ENCODE assay signal across 8 cellular contexts in genomic region chr17:14737984-14738651, GRCh38.
DNase-seq lines count a peak whose midpoint lies in the region; ATAC-seq, FAIRE-seq and TF ChIP-seq lines count a peak whose summit lies in the region.

No MANE protein-coding gene starts in this region.

- no peak overlapping the region for H3K9ac ChIP-seq in K562 (ENCODE audit: insufficient read depth in 1 of 2, low read depth in 2 of 2, low read length in 2 of 2)

- 4% methylated on average over 8 of the region's 12 CpGs for WGBS in K562 (ENCODE audit: insufficient coverage, low coverage, missing lambda C conversion rate)
- WGBS in right lobe of liver (ENCODE audit: insufficient coverage, low coverage, low lambda C conversion rate, missing lambda C conversion rate): 14% methylated on average over 10 of the region's 12 CpGs

- no peak for TF ChIP-seq RAD21 in K562 (CRISPR knock-in tag; conservative IDR thresholded peaks at IDR 0.05 in 1 of 2, IDR thresholded peaks at IDR 0.05 in 1 of 2)

- CTCF ChIA-PET in K562 (lab: Yijun Ruan, JAX; ENCODE audit: low intra/inter-chr PET ratio): no interaction called here
- CTCF ChIA-PET in activated CD4-positive, alpha-beta T cell treated with anti-CD3 and anti-CD28 coated beads for 36 hours (lab: Charles Lee): no interaction called here

- POLR2A ChIA-PET in K562 (lab: Yijun Ruan, JAX): no interaction called here
- POLR2A ChIA-PET in activated CD4-positive, alpha-beta T cell treated with anti-CD3 and anti-CD28 coated beads for 36 hours (lab: Charles Lee): no interaction called here

- TF ChIP-seq EP300 in K562 (IDR thresholded peaks at IDR 0.05; ENCODE audit: low read length): no peak

- no peaks in the 10 kb centered on the region for H3K9me1 ChIP-seq in K562 (ENCODE audit: control insufficient read depth, insufficient read depth, low read length)

- intact Hi-C loops in K562 (cut with micrococcal nuclease): no loop called here
- intact Hi-C loops in right lobe of liver (cut with DNase I): no loop called here
- intact Hi-C loops in activated CD4-positive, alpha-beta T cell treated with anti-CD3 and anti-CD28 coated beads for 36 hours (cut with DNase I, micrococcal nuclease): no loop called here
- intact Hi-C loops in activated T-helper 1 cell treated with anti-CD3 and anti-CD28 coated beads, Interleukin-12 subunit alpha, Interleukin-12 subunit beta, Interleukin-2, Interleukin-4 antibody, amounts not matched to agents 30 ng/mL and 10 ng/mL and 1 ng/mL, durations not matched to agents 14 hours and 24 hours and 36 hours (cut with micrococcal nuclease): no loop called here

- no peak overlapping the region for H2AFZ ChIP-seq in K562 (ENCODE audit: low read depth, low read length)

- ATAC-seq in HG03442 (IDR thresholded peaks at IDR 0.05; ENCODE audit: unreplicated experiment) (peak; percentile 83), K562 (0 out of 3 replicates have a peak, but pooled peaks have one; percentile 47), right lobe of liver (peak; percentile 95 to 96 (median 95)), HG02678 (IDR thresholded peaks at IDR 0.05; ENCODE audit: unreplicated experiment) (no peak)
- ATAC-seq in activated CD4-positive, alpha-beta T cell treated with anti-CD3 and anti-CD28 coated beads for 36 hours: no peak

- H3K27ac ChIP-seq in K562 (ENCODE audit: extremely low read depth, low read depth, low read length) (no peak overlapping the region), right lobe of liver (peak overlapping the region; percentile 54 to 90 (median 78))

- no peaks in the 10 kb centered on the region for H4K20me1 ChIP-seq in K562 (replicated peaks; ENCODE audit: control insufficient read depth, insufficient read depth, low read length)

- no peaks in the 10 kb centered on the region for H3K4me1 ChIP-seq in K562 (replicated peaks in 1 of 2; ENCODE audit: control insufficient read depth in 2 of 2, insufficient read depth in 2 of 2, low read length in 2 of 2)
- peaks cover 0 to 7% (median 2%) of the 10 kb centered on the region in 4 donors for H3K4me1 ChIP-seq in right lobe of liver

- in situ Hi-C loops in GM13976 (cut with MboI; ENCODE audit: low sequenced_read_pairs, unreplicated experiment): no loop called here
- in situ Hi-C loops in K562 (cut with MboI): no loop called here

- H3K36me3 ChIP-seq in K562 (ENCODE audit: control insufficient read depth, insufficient read depth, low read length): no peaks in the 10 kb centered on the region
- no peaks in the 10 kb centered on the region for H3K36me3 ChIP-seq in right lobe of liver

- no TSS peak for BruUV-seq in K562 (replicated peaks; lab: Mats Ljungman, UMichigan)

- H3K27ac Mint-ChIP-seq in activated CD4-positive, alpha-beta T cell treated with anti-CD3 and anti-CD28 coated beads for 36 hours: no peak overlapping the region
- no peak overlapping the region for H3K27ac Mint-ChIP-seq in activated T-helper 1 cell treated with anti-CD3 and anti-CD28 coated beads, Interleukin-12 subunit alpha, Interleukin-12 subunit beta, Interleukin-2, Interleukin-4 antibody, amounts not matched to agents 30 ng/mL and 10 ng/mL and 1 ng/mL, durations not matched to agents 14 hours and 24 hours and 36 hours

- H3K9me3 Mint-ChIP-seq in activated CD4-positive, alpha-beta T cell treated with anti-CD3 and anti-CD28 coated beads for 36 hours (ENCODE audit: low read depth): no peaks in the 10 kb centered on the region
- no peaks in the 10 kb centered on the region for H3K9me3 Mint-ChIP-seq in activated T-helper 1 cell treated with anti-CD3 and anti-CD28 coated beads, Interleukin-12 subunit alpha, Interleukin-12 subunit beta, Interleukin-2, Interleukin-4 antibody, amounts not matched to agents 30 ng/mL and 10 ng/mL and 1 ng/mL, durations not matched to agents 14 hours and 24 hours and 36 hours

- H3K79me2 ChIP-seq in K562 (ENCODE audit: control insufficient read depth, insufficient read depth, low read length): no peaks in the 10 kb centered on the region

- no peak overlapping the region for H3K4me2 ChIP-seq in K562 (ENCODE audit: insufficient read depth, low read length)

- H3K9me3 ChIP-seq in K562 (replicated peaks; ENCODE audit: control insufficient read depth, insufficient read depth, low read depth, low read length) (no peaks in the 10 kb centered on the region), right lobe of liver (no peaks in the 10 kb centered on the region)

- TF ChIP-seq POLR2A in K562 (conservative IDR thresholded peaks at IDR 0.05) (no peak), right lobe of liver (IDR thresholded peaks at IDR 0.05) (no peak)

- TF ChIP-seq CTCF in GM13976 (IDR thresholded peaks at IDR 0.05; ENCODE audit: borderline replicate concordance, control extremely low read depth, extremely low read depth, insufficient read depth, missing control alignments) (no peak), K562 (IDR thresholded peaks at IDR 0.05 in 2 of 3, conservative IDR thresholded peaks at IDR 0.05 in 1 of 3; ENCODE audit: insufficient read depth in 2 of 3, low read depth in 1 of 3, low read length in 3 of 3) (no peak), right lobe of liver (IDR thresholded peaks at IDR 0.05) (peak; percentile 46 to 75 (median 54))

- peaks cover 3 to 8% of the 10 kb centered on the region in 2 experiments; a peak in 4 of 5 replicates for H3K27me3 ChIP-seq in K562 (ENCODE audit: control insufficient read depth in 2 of 2, insufficient read depth in 2 of 2, low read length in 2 of 2)
- no peaks in the 10 kb centered on the region for H3K27me3 ChIP-seq in right lobe of liver

- no peaks in the 10 kb centered on the region for H3K36me3 Mint-ChIP-seq in activated CD4-positive, alpha-beta T cell treated with anti-CD3 and anti-CD28 coated beads for 36 hours (ENCODE audit: low read depth)
- no peaks in the 10 kb centered on the region for H3K36me3 Mint-ChIP-seq in activated T-helper 1 cell treated with anti-CD3 and anti-CD28 coated beads, Interleukin-12 subunit alpha, Interleukin-12 subunit beta, Interleukin-2, Interleukin-4 antibody, amounts not matched to agents 30 ng/mL and 10 ng/mL and 1 ng/mL, durations not matched to agents 14 hours and 24 hours and 36 hours (ENCODE audit: low read depth)

- H3K4me3 Mint-ChIP-seq in activated CD4-positive, alpha-beta T cell treated with anti-CD3 and anti-CD28 coated beads for 36 hours: no peak overlapping the region
- no peak overlapping the region for H3K4me3 Mint-ChIP-seq in activated T-helper 1 cell treated with anti-CD3 and anti-CD28 coated beads, Interleukin-12 subunit alpha, Interleukin-12 subunit beta, Interleukin-2, Interleukin-4 antibody, amounts not matched to agents 30 ng/mL and 10 ng/mL and 1 ng/mL, durations not matched to agents 14 hours and 24 hours and 36 hours

- H3K27me3 Mint-ChIP-seq in activated CD4-positive, alpha-beta T cell treated with anti-CD3 and anti-CD28 coated beads for 36 hours: no peaks in the 10 kb centered on the region
- no peaks in the 10 kb centered on the region for H3K27me3 Mint-ChIP-seq in activated T-helper 1 cell treated with anti-CD3 and anti-CD28 coated beads, Interleukin-12 subunit alpha, Interleukin-12 subunit beta, Interleukin-2, Interleukin-4 antibody, amounts not matched to agents 30 ng/mL and 10 ng/mL and 1 ng/mL, durations not matched to agents 14 hours and 24 hours and 36 hours (ENCODE audit: insufficient read depth)

- no peak for FAIRE-seq in K562 (lab: Jason Lieb, UNC)

- H3K4me3 ChIP-seq in K562 (no peak overlapping the region), right lobe of liver (peak overlapping the region in 1 of 3 donors; percentile 3)

- DNase-seq in GM13976 (ENCODE audit: low spot score) (peak; percentile 39), K562 (ENCODE audit: extremely low read depth in 1 of 4, low spot score in 3 of 4) (peak in 2 of 4 experiments; percentile 9 to 13), right lobe of liver (peak; percentile 81 to 88 (median 83)), COR-L47 (lab: John Stamatoyannopoulos, UW) (no peak)
- no peak for DNase-seq in activated CD4-positive, alpha-beta T cell treated with anti-CD3 and anti-CD28 coated beads for 36 hours
- no peak for DNase-seq in activated T-helper 1 cell treated with anti-CD3 and anti-CD28 coated beads, Interleukin-12 subunit alpha, Interleukin-12 subunit beta, Interleukin-2, Interleukin-4 antibody, amounts not matched to agents 30 ng/mL and 10 ng/mL and 1 ng/mL, durations not matched to agents 14 hours and 24 hours and 36 hours (ENCODE audit: low spot score)

- H3K4me1 Mint-ChIP-seq in activated CD4-positive, alpha-beta T cell treated with anti-CD3 and anti-CD28 coated beads for 36 hours: no peaks in the 10 kb centered on the region
- no peaks in the 10 kb centered on the region for H3K4me1 Mint-ChIP-seq in activated T-helper 1 cell treated with anti-CD3 and anti-CD28 coated beads, Interleukin-12 subunit alpha, Interleukin-12 subunit beta, Interleukin-2, Interleukin-4 antibody, amounts not matched to agents 30 ng/mL and 10 ng/mL and 1 ng/mL, durations not matched to agents 14 hours and 24 hours and 36 hours (ENCODE audit: low read depth)

TF ChIP-seq in K562, 482 proteins besides CTCF, POLR2A, EP300 and RAD21 (continues in another document):
- TF ChIP-seq HNRNPL (IDR thresholded peaks at IDR 0.05; ENCODE audit: low read depth, low read length) (no peak), UBTF (IDR thresholded peaks at IDR 0.05; ENCODE audit: borderline replicate concordance in 1 of 2, low read depth in 2 of 2, low read length in 2 of 2) (no peak)

Comparison
In these comparisons a context has a peak if more than half of its experiments do, and no peak if none do; other contexts are left out.
1. DNase-seq: peak in GM13976 (single experiment) and right lobe of liver (3 of 3); none in activated CD4-positive, alpha-beta T cell treated with anti-CD3 and anti-CD28 coated beads for 36 hours (single experiment), COR-L47 (single experiment) and activated T-helper 1 cell treated with anti-CD3 and anti-CD28 coated beads, Interleukin-12 subunit alpha, Interleukin-12 subunit beta, Interleukin-2, Interleukin-4 antibody, amounts not matched to agents 30 ng/mL and 10 ng/mL and 1 ng/mL, durations not matched to agents 14 hours and 24 hours and 36 hours (single experiment).
2. CTCF ChIP-seq: peak in right lobe of liver (4 of 4); none in GM13976 (single experiment) and K562 (0 of 3).
3. ATAC-seq: peak in HG03442 (single experiment), K562 (single experiment) and right lobe of liver (4 of 4); none in activated CD4-positive, alpha-beta T cell treated with anti-CD3 and anti-CD28 coated beads for 36 hours (single experiment) and HG02678 (single experiment).